In genomic region chr14:88516742-88517418, GRCh38 we compare ENCODE assay signal across 17 cellular contexts. TPM values are rescaled to one million over a fixed set of nuclear protein-coding genes. Genes with fewer than 3 reads are reported as not detected.
DNase-seq lines count a peak whose midpoint lies in the region; ATAC-seq, FAIRE-seq and TF ChIP-seq lines count a peak whose summit lies in the region.
"Had no signal": no experiment of that assay in that cellular context is flagged by ENCODE, and none has a peak within 500 bp of the region (broad histone marks: within the 10 kb centered on the region; RNA-seq: fewer than 3 reads in every experiment).

No MANE protein-coding gene starts in this region.

- peaks cover 8% of the 10 kb centered on the region for H3K4me1 ChIP-seq in OCI-LY3 (ENCODE audit: low read length)
- peaks cover 0 to 5% of the 10 kb centered on the region in 2 donors for H3K4me1 ChIP-seq in small intestine (ENCODE audit: control insufficient read depth in 2 of 2, insufficient read depth in 1 of 2, low read depth in 1 of 2, low read length in 1 of 2)
- peaks cover 29% of the 10 kb centered on the region for H3K4me1 ChIP-seq in PC-3 (ENCODE audit: insufficient read depth, low read length)

- no peak overlapping the region for H3K27ac ChIP-seq in OCI-LY3 (ENCODE audit: low read length)
- H3K27ac ChIP-seq in small intestine (ENCODE audit: low read depth in 1 of 2, low read length in 1 of 2) = peak overlapping the region; percentile 45 to 46
- H3K27ac ChIP-seq in PC-3 (ENCODE audit: low read length) = no peak overlapping the region
- H3K27ac ChIP-seq: brain microvascular endothelial cell, C4-2B had no signal

- WGBS in small intestine, 3 donors = 11 to 60% (median 24%) methylated on average over 7 of the region's 7 CpGs

- no peaks in the 10 kb centered on the region for H3F3A ChIP-seq in PC-3 (ENCODE audit: low read length, unreplicated experiment)

- H3K9ac ChIP-seq in OCI-LY3 (ENCODE audit: low read length) = peak overlapping the region; percentile 27; the same call in 1 of the 2 replicates
- no peak overlapping the region for H3K9ac ChIP-seq in PC-3 (ENCODE audit: low read length)

- H3K36me3 ChIP-seq in OCI-LY3 (replicated peaks; ENCODE audit: low read depth, low read length) = no peaks in the 10 kb centered on the region
- H3K36me3 ChIP-seq in small intestine (ENCODE audit: control insufficient read depth in 2 of 2, insufficient read depth in 2 of 2, low read length in 2 of 2) = peaks cover 0 to 1% of the 10 kb centered on the region in 2 donors
- 0 out of 2 replicates have a peak, but pooled peaks cover 2% of the 10 kb centered on the region for H3K36me3 ChIP-seq in PC-3 (ENCODE audit: low read depth, low read length)
- H3K36me3 ChIP-seq: brain microvascular endothelial cell had no signal

- H3K9me3 ChIP-seq in OCI-LY3 (ENCODE audit: insufficient read depth, low read length) (no peaks in the 10 kb centered on the region), small intestine (ENCODE audit: control insufficient read depth, low read depth) (no peaks in the 10 kb centered on the region), PC-3 (ENCODE audit: low read length) (no peaks in the 10 kb centered on the region)

- peaks cover 24% of the 10 kb centered on the region for H3K27me3 Mint-ChIP-seq in activated naive CD8-positive, alpha-beta T cell treated with anti-CD3 and anti-CD28 coated beads, Interleukin-2, amount 50 U/mL, for 24 hours

- H3K9me2 ChIP-seq in PC-3 (replicated peaks; ENCODE audit: low read length) = no peaks in the 10 kb centered on the region

- no TSS peak for BruUV-seq in PC-3 (replicated peaks; lab: Mats Ljungman, UMichigan)

- no peak overlapping the region for H3K4me3 Mint-ChIP-seq in activated naive CD8-positive, alpha-beta T cell treated with anti-CD3 and anti-CD28 coated beads, Interleukin-2, amount 50 U/mL, for 24 hours
- H3K4me3 Mint-ChIP-seq: memory B cell had no signal

- H3K79me2 ChIP-seq in OCI-LY3 (ENCODE audit: low read length) = no peaks in the 10 kb centered on the region
- no peaks in the 10 kb centered on the region for H3K79me2 ChIP-seq in PC-3 (ENCODE audit: low read length)

- H4K20me1 ChIP-seq in OCI-LY3 (ENCODE audit: insufficient read depth, low read length) (no peaks in the 10 kb centered on the region), PC-3 (ENCODE audit: low read length) (no peaks in the 10 kb centered on the region)

- POLR2A ChIA-PET in PC-3 (lab: Charles Lee; ENCODE audit: unreplicated experiment) = no interaction called here

- ATAC-seq in PC-3 (no peak), GM21526 (IDR thresholded peaks at IDR 0.05; ENCODE audit: low FRiP score, unreplicated experiment) (no peak)
- no peak for ATAC-seq in activated naive CD8-positive, alpha-beta T cell treated with anti-CD3 and anti-CD28 coated beads, Interleukin-2, amount 50 U/mL, for 24 hours
- ATAC-seq: HCT116, K562 had no signal

- no peaks in the 10 kb centered on the region for H3K27me3 ChIP-seq in OCI-LY3 (ENCODE audit: low read depth, low read length)
- no peaks in the 10 kb centered on the region for H3K27me3 ChIP-seq in small intestine (ENCODE audit: control insufficient read depth in 2 of 2, insufficient read depth in 2 of 2, low read length in 2 of 2)
- H3K27me3 ChIP-seq in PC-3 (ENCODE audit: low read length) = no peaks in the 10 kb centered on the region
- H3K27me3 ChIP-seq: brain microvascular endothelial cell had no signal

- DNase-seq in NCI-H510A treated with DMSO at 0.1 percent for 48 hours (lab: John Stamatoyannopoulos, UW) (peak; percentile 49), NCI-H510A (lab: John Stamatoyannopoulos, UW) (no peak), left kidney (ENCODE audit: low read depth, low spot score) (peak; percentile 75), small intestine (peak; percentile 88), PC-3 (no peak)
- no peak for DNase-seq in activated naive CD8-positive, alpha-beta T cell treated with anti-CD3 and anti-CD28 coated beads, Interleukin-2, amount 50 U/mL, for 24 hours
- DNase-seq: brain microvascular endothelial cell, foreskin fibroblast, NCI-H1436, NCI-H526 had no signal

- intact Hi-C loops in PC-3 (cut with micrococcal nuclease) = no loop called here

- H2AFZ ChIP-seq in OCI-LY3 (ENCODE audit: low read depth, low read length) = peak overlapping the region; percentile 59
- no peak overlapping the region for H2AFZ ChIP-seq in PC-3 (ENCODE audit: low read length)

- H3K4me3 ChIP-seq in OCI-LY3 (ENCODE audit: low read length) = peak overlapping the region; percentile 60
- H3K4me3 ChIP-seq in small intestine (ENCODE audit: low read depth in 1 of 2, low read length in 2 of 2) = peak overlapping the region in 1 of 2 donors; percentile 45
- no peak overlapping the region for H3K4me3 ChIP-seq in PC-3 (ENCODE audit: low read length)
- H3K4me3 ChIP-seq: K562 had no signal

- no peaks in the 10 kb centered on the region for H3K36me3 Mint-ChIP-seq in activated naive CD8-positive, alpha-beta T cell treated with anti-CD3 and anti-CD28 coated beads, Interleukin-2, amount 50 U/mL, for 24 hours (ENCODE audit: low read depth)
- H3K36me3 Mint-ChIP-seq: memory B cell had no signal

- CTCF ChIA-PET in PC-3 (lab: Charles Lee) = no interaction called here

- FAIRE-seq in small intestine (lab: Jason Lieb, UNC) = no peak
- FAIRE-seq: K562, RCC 7860 had no signal

- H3K27ac Mint-ChIP-seq in activated naive CD8-positive, alpha-beta T cell treated with anti-CD3 and anti-CD28 coated beads, Interleukin-2, amount 50 U/mL, for 24 hours = no peak overlapping the region
- H3K27ac Mint-ChIP-seq: memory B cell had no signal

- TF ChIP-seq CTCF in OCI-LY3 (IDR thresholded peaks at IDR 0.05; ENCODE audit: low read depth, low read length) = no peak
- no peak for TF ChIP-seq CTCF in PC-3 (conservative IDR thresholded peaks at IDR 0.05; ENCODE audit: low read depth, low read length)

- H3K4me1 Mint-ChIP-seq in activated naive CD8-positive, alpha-beta T cell treated with anti-CD3 and anti-CD28 coated beads, Interleukin-2, amount 50 U/mL, for 24 hours = no peaks in the 10 kb centered on the region

- peak overlapping the region; percentile 88 for H3K4me2 ChIP-seq in OCI-LY3 (ENCODE audit: low read length)
- no peak overlapping the region for H3K4me2 ChIP-seq in PC-3 (ENCODE audit: low read length)

- H3K9me3 Mint-ChIP-seq in activated naive CD8-positive, alpha-beta T cell treated with anti-CD3 and anti-CD28 coated beads, Interleukin-2, amount 50 U/mL, for 24 hours = no peaks in the 10 kb centered on the region
- H3K9me3 Mint-ChIP-seq: memory B cell had no signal

RNA-seq across cellular contexts. Expression of gene PTPN21, which starts 37.9 kb away (rescaled TPM):
- 1 to 10 TPM; 4.7 to 10.0 (median 8.5) TPM for polyA plus RNA-seq in small intestine
- total RNA-seq in PC-3 (2014; rRNA removed) = 6.3 TPM in 2 replicates

RNA-seq across cellular contexts. Expression of gene ZC3H14, which starts 46.0 kb away (rescaled TPM):
- 10 to 100 TPM; 20.3 to 28.2 (median 21.7) TPM for polyA plus RNA-seq in small intestine
- total RNA-seq in PC-3 (2014; rRNA removed) = 51.5 and 58.2 TPM in 2 replicates

Comparison
In these comparisons a context has a peak if more than half of its experiments do, and no peak if none do; other contexts are left out.
1. DNase-seq: peak in NCI-H510A treated with DMSO at 0.1 percent for 48 hours (single experiment), left kidney (single experiment) and small intestine (single experiment); none in NCI-H510A (single experiment), PC-3 (single experiment) and activated naive CD8-positive, alpha-beta T cell treated with anti-CD3 and anti-CD28 coated beads, Interleukin-2, amount 50 U/mL, for 24 hours (single experiment).
2. H3K27ac ChIP-seq: peak in small intestine (2 of 2); none in OCI-LY3 (single experiment) and PC-3 (single experiment).